ENCODE assay signal across 18 cellular contexts in genomic region chr2:20141806-20142205, GRCh38.
DNase-seq lines count a peak whose midpoint lies in the region; ATAC-seq, FAIRE-seq and TF ChIP-seq lines count a peak whose summit lies in the region.
"Had no signal": no experiment of that assay in that cellular context is flagged by ENCODE, and none has a peak within 500 bp of the region (broad histone marks: within the 10 kb centered on the region; RNA-seq: fewer than 3 reads in every experiment).

No MANE protein-coding gene starts in this region.

- ATAC-seq in A549 (peak in 1 of 2 experiments; percentile 15; a peak in 5 of 6 replicates), SK-N-SH treated with all-trans-retinoic acid at 6 μM for 48 hours (peak; percentile 22)
- ATAC-seq: GM23338, natural killer cell, WTC11 had no signal

- H3K9me3 ChIP-seq in A549 (no peaks in the 10 kb centered on the region), fibroblast of lung (ENCODE audit: control insufficient read depth, insufficient read depth, low read depth, low read length) (no peaks in the 10 kb centered on the region), parathyroid adenoma (ENCODE audit: control insufficient read depth, low read length) (no peaks in the 10 kb centered on the region)
- H3K9me3 ChIP-seq: psoas muscle had no signal

- POLR2A ChIA-PET in A549 (lab: Yijun Ruan, JAX) = interaction anchor here (0.8 to 1.6 kb wide), 3 partner anchors 38 to 82 kb away, joined by 3 to 10 read pairs (median 4); no protein-coding TSS in a partner anchor

- H3K4me2 ChIP-seq in A549 = peak overlapping the region; percentile 31
- no peak overlapping the region for H3K4me2 ChIP-seq in fibroblast of lung (ENCODE audit: extremely low read depth, insufficient read depth, low read length)
- H3K4me2 ChIP-seq in parathyroid adenoma (ENCODE audit: low read length) = no peak overlapping the region
- H3K4me2 ChIP-seq: GM23338 had no signal

- TF ChIP-seq CTCF in A549 (IDR thresholded peaks at IDR 0.05) (no peak), fibroblast of lung (conservative IDR thresholded peaks at IDR 0.05 in 1 of 2, IDR thresholded peaks at IDR 0.05 in 1 of 2; ENCODE audit: low read depth in 1 of 2, low read length in 2 of 2) (no peak), parathyroid adenoma (IDR thresholded peaks at IDR 0.05) (no peak)

- no peaks in the 10 kb centered on the region for H4K20me1 ChIP-seq in fibroblast of lung (ENCODE audit: control insufficient read depth, extremely low read depth, insufficient read depth, low read length)

- FAIRE-seq in A549 (lab: Jason Lieb, UNC) = no peak
- FAIRE-seq: D721Med had no signal

- TF ChIP-seq POLR2A in A549 (IDR thresholded peaks at IDR 0.05; ENCODE audit: low read length) = no peak

- CTCF ChIA-PET in A549 (lab: Yijun Ruan, JAX) = interaction anchor here (0.7 to 11.9 kb wide), 11 partner anchors 12 to 167 kb away, joined by 3 to 202 read pairs (median 6); partner anchors contain the start of gene SDC1

- no peak for TF ChIP-seq RAD21 in A549 (conservative IDR thresholded peaks at IDR 0.05 in 1 of 2, IDR thresholded peaks at IDR 0.05 in 1 of 2)

- H2AFZ ChIP-seq in fibroblast of lung (ENCODE audit: low read length) = no peak overlapping the region
- peak overlapping the region; percentile 22 for H2AFZ ChIP-seq in parathyroid adenoma
- H2AFZ ChIP-seq: GM23338 had no signal

- H3K27me3 ChIP-seq in fibroblast of lung (ENCODE audit: control insufficient read depth, insufficient read depth, low read length) = no peaks in the 10 kb centered on the region
- no peaks in the 10 kb centered on the region for H3K27me3 ChIP-seq in parathyroid adenoma (ENCODE audit: control insufficient read depth, insufficient read depth, low read length)

- WGBS in A549 (ENCODE audit: missing lambda C conversion rate) = 84% methylated on average over 8 of the region's 8 CpGs

- no peak for TF ChIP-seq EP300 in A549 (IDR thresholded peaks at IDR 0.05)

- DNase-seq in A549 (ENCODE audit: low read depth in 1 of 2, low spot score in 1 of 2) (no peak), fibroblast of lung (ENCODE audit: low read depth in 2 of 2) (no peak), cerebellar cortex (ENCODE audit: low spot score) (no peak), occipital lobe (lab: John Stamatoyannopoulos, UW) (no peak), NOMO-1 (lab: John Stamatoyannopoulos, UW; ENCODE audit: unreplicated experiment in 2 of 2) (no peak)
- DNase-seq in stimulated activated CD8-positive, alpha-beta memory T cell treated with anti-CD3 and anti-CD28 coated beads, Interleukin-4, amount 100 ng/mL, for 48 hours = no peak
- DNase-seq: activated CD4-positive, alpha-beta memory T cell treated with anti-CD3 and anti-CD28 coated beads for 36 hours; activated naive CD4-positive, alpha-beta T cell treated with Interleukin-2 at 50 U/mL for 16 hours; hippocampal formation; natural killer cell; NCI-H526 treated with DMSO at 0.1 percent for 48 hours had no signal

- H3K27ac ChIP-seq in A549 (peak overlapping the region; percentile 71 to 84), fibroblast of lung (ENCODE audit: insufficient read depth, low read length) (peak overlapping the region; percentile 46), parathyroid adenoma (no peak overlapping the region)
- H3K27ac ChIP-seq: 22Rv1, psoas muscle had no signal

- H3K9ac ChIP-seq in fibroblast of lung (ENCODE audit: insufficient read depth, low read length) (no peak overlapping the region), parathyroid adenoma (no peak overlapping the region)

- H3K4me3 ChIP-seq in A549 (no peak overlapping the region), fibroblast of lung (replicated peaks in 1 of 4; ENCODE audit: control extremely low read depth in 1 of 4, insufficient read depth in 1 of 4, low read depth in 3 of 4, low read length in 4 of 4) (no peak overlapping the region), parathyroid adenoma (ENCODE audit: low read depth, low read length) (no peak overlapping the region)
- H3K4me3 ChIP-seq: GM23338, psoas muscle had no signal

- H3K79me2 ChIP-seq in fibroblast of lung (ENCODE audit: control insufficient read depth, insufficient read depth, low read length) (no peaks in the 10 kb centered on the region), parathyroid adenoma (no peaks in the 10 kb centered on the region)

- peaks cover 62% of the 10 kb centered on the region for H3K4me1 ChIP-seq in A549
- H3K4me1 ChIP-seq in fibroblast of lung (ENCODE audit: control insufficient read depth, extremely low read depth, insufficient read depth, low read length) = peaks cover 11% of the 10 kb centered on the region
- no peaks in the 10 kb centered on the region for H3K4me1 ChIP-seq in parathyroid adenoma
- H3K4me1 ChIP-seq: psoas muscle had no signal

- H3K36me3 ChIP-seq in fibroblast of lung (ENCODE audit: control insufficient read depth, insufficient read depth, low read length) (no peaks in the 10 kb centered on the region), parathyroid adenoma (ENCODE audit: control insufficient read depth, insufficient read depth, low read length) (no peaks in the 10 kb centered on the region)

TF ChIP-seq in A549, 52 proteins besides CTCF, POLR2A, EP300 and RAD21 (continues in another document):
- TF ChIP-seq KDM1A (IDR thresholded peaks at IDR 0.05; ENCODE audit: low read depth) (no peak), TP53 (CRISPR knock-in tag; IDR thresholded peaks at IDR 0.05) (no peak), KDM5A (IDR thresholded peaks at IDR 0.05) (no peak), ZC3H11A (IDR thresholded peaks at IDR 0.05) (no peak), SMC3 (IDR thresholded peaks at IDR 0.05) (no peak), HOXB5 (CRISPR knock-in tag; IDR thresholded peaks at IDR 0.05) (no peak), HOXA7 (CRISPR knock-in tag; IDR thresholded peaks at IDR 0.05) (no peak), HDAC2 (IDR thresholded peaks at IDR 0.05) (no peak), CBX2 (IDR thresholded peaks at IDR 0.05; ENCODE audit: borderline replicate concordance, low read depth) (no peak), HMGXB4 (CRISPR knock-in tag; IDR thresholded peaks at IDR 0.05; ENCODE audit: borderline replicate concordance) (no peak), NFE2L2 (conservative IDR thresholded peaks at IDR 0.05; ENCODE audit: low read length) (no peak), HOXB13 (CRISPR knock-in tag; IDR thresholded peaks at IDR 0.05; ENCODE audit: low read depth) (no peak), ATOH8 (CRISPR knock-in tag; IDR thresholded peaks at IDR 0.05; ENCODE audit: low read depth) (no peak)

TF ChIP-seq in SK-N-SH treated with all-trans-retinoic acid at 6 μM for 48 hours, 23 proteins besides CTCF, POLR2A, EP300 and RAD21 (continues in another document):
- TF ChIP-seq POU6F1 (CRISPR knock-in tag; IDR thresholded peaks at IDR 0.05; ENCODE audit: borderline replicate concordance, low read depth) (no peak), ESRRG (CRISPR knock-in tag; IDR thresholded peaks at IDR 0.05) (no peak), ZNF70 (CRISPR knock-in tag; IDR thresholded peaks at IDR 0.05) (no peak), TCF4 (CRISPR knock-in tag; IDR thresholded peaks at IDR 0.05; ENCODE audit: borderline replicate concordance) (no peak), CSRNP3 (CRISPR knock-in tag; IDR thresholded peaks at IDR 0.05) (no peak), ZFP30 (CRISPR knock-in tag; IDR thresholded peaks at IDR 0.05) (no peak), CSDC2 (CRISPR knock-in tag; IDR thresholded peaks at IDR 0.05) (no peak), ZFP3 (CRISPR knock-in tag; IDR thresholded peaks at IDR 0.05) (no peak), CREB5 (CRISPR knock-in tag; IDR thresholded peaks at IDR 0.05; ENCODE audit: low read depth) (no peak), ZNF565 (CRISPR knock-in tag; conservative IDR thresholded peaks at IDR 0.05; ENCODE audit: low read depth) (no peak), ZC3H10 (CRISPR knock-in tag; IDR thresholded peaks at IDR 0.05) (no peak), GLIS3 (CRISPR knock-in tag; IDR thresholded peaks at IDR 0.05) (no peak), TOX (CRISPR knock-in tag; IDR thresholded peaks at IDR 0.05; ENCODE audit: borderline replicate concordance) (no peak), ISL1 (CRISPR knock-in tag; IDR thresholded peaks at IDR 0.05) (no peak)
